10 cellular contexts compared by ENCODE assay signal in genomic region chr1:121586369-121587229, GRCh38.
DNase-seq lines count a peak whose midpoint lies in the region; ATAC-seq and TF ChIP-seq lines count a peak whose summit lies in the region.
"Had no signal": no experiment of that assay in that cellular context is flagged by ENCODE, and none has a peak within 500 bp of the region (broad histone marks: within the 10 kb centered on the region; RNA-seq: fewer than 3 reads in every experiment).

No MANE protein-coding gene starts in this region.

- no peaks in the 10 kb centered on the region for H3K9me2 ChIP-seq in Loucy (replicated peaks; ENCODE audit: low read depth, low read length)

- H3F3A ChIP-seq in Loucy (ENCODE audit: low read depth), result no peaks in the 10 kb centered on the region
- no peaks in the 10 kb centered on the region for H3F3A ChIP-seq in neural progenitor cell (ENCODE audit: low read depth)

- H3K27ac ChIP-seq in endodermal cell (ENCODE audit: low read depth, low read length), result no peak overlapping the region
- peak overlapping the region; percentile 21 for H3K27ac ChIP-seq in neural progenitor cell
- no peak overlapping the region for H3K27ac ChIP-seq in left ventricle myocardium inferior (replicated peaks)
- H3K27ac ChIP-seq: psoas muscle had no signal

- DNase-seq in EL (peak; percentile 31), endodermal cell (peak; percentile 80), neural progenitor cell (ENCODE audit: low spot score) (peak; percentile 27), left ventricle myocardium inferior (no peak)
- DNase-seq in activated T-cell treated with anti-CD3 and anti-CD28 coated beads, Interleukin-2, amount 50 U/mL, for 72 hours, result no peak
- DNase-seq: GDM1, NCI-H510A, psoas muscle had no signal

- peak overlapping the region; percentile 5 for H3K4me2 ChIP-seq in Loucy (ENCODE audit: low read depth, low read length, poor library complexity, severe bottlenecking)
- no peak overlapping the region for H3K4me2 ChIP-seq in neural progenitor cell

- H4K20me1 ChIP-seq in Loucy (ENCODE audit: insufficient read depth, low read length, poor library complexity, severe bottlenecking), result no peaks in the 10 kb centered on the region
- no peaks in the 10 kb centered on the region for H4K20me1 ChIP-seq in neural progenitor cell (ENCODE audit: low read depth)

- 74 to 76% methylated on average over 12 to 15 of the region's 15 CpGs for WGBS in endodermal cell (ENCODE audit: insufficient coverage in 1 of 2, insufficient read length in 1 of 2), 2 experiments

- H3K79me2 ChIP-seq in Loucy (ENCODE audit: insufficient read depth, low read length) (no peaks in the 10 kb centered on the region), neural progenitor cell (ENCODE audit: low read depth) (no peaks in the 10 kb centered on the region)

- ATAC-seq in HG03571 (IDR thresholded peaks at IDR 0.05; ENCODE audit: unreplicated experiment), result no peak
- no peak for ATAC-seq in activated T-cell treated with anti-CD3 and anti-CD28 coated beads, Interleukin-2, amount 50 U/mL, for 72 hours (replicated peaks in 1 of 2)
- ATAC-seq: psoas muscle had no signal

- H3K4me3 ChIP-seq in Loucy (ENCODE audit: low read length, poor library complexity, severe bottlenecking) (no peak overlapping the region), endodermal cell (ENCODE audit: low read length) (peak overlapping the region; percentile 57), neural progenitor cell (no peak overlapping the region), left ventricle myocardium inferior (no peak overlapping the region)
- H3K4me3 ChIP-seq: psoas muscle had no signal

- H3K27ac Mint-ChIP-seq in endodermal cell, result peak overlapping the region; percentile 87
- H3K27ac Mint-ChIP-seq in neural progenitor cell, result no peak overlapping the region
- no peak overlapping the region for H3K27ac Mint-ChIP-seq in activated T-cell treated with anti-CD3 and anti-CD28 coated beads, Interleukin-2, amount 50 U/mL, for 72 hours

- H3K27me3 ChIP-seq in Loucy (ENCODE audit: insufficient read depth, low read length, poor library complexity, severe bottlenecking) (no peaks in the 10 kb centered on the region), endodermal cell (ENCODE audit: control insufficient read depth, insufficient read depth, low read length, poor library complexity, severe bottlenecking) (no peaks in the 10 kb centered on the region), neural progenitor cell (no peaks in the 10 kb centered on the region), left ventricle myocardium inferior (ENCODE audit: low read depth) (peaks cover 17% of the 10 kb centered on the region)

- intact Hi-C loops in left ventricle myocardium inferior (cut with micrococcal nuclease), result no loop called here

- H3K27me3 Mint-ChIP-seq in endodermal cell (ENCODE audit: insufficient read depth) (no peaks in the 10 kb centered on the region), neural progenitor cell (ENCODE audit: insufficient read depth, low read depth) (peaks cover 8% of the 10 kb centered on the region)
- H3K27me3 Mint-ChIP-seq in activated T-cell treated with anti-CD3 and anti-CD28 coated beads, Interleukin-2, amount 50 U/mL, for 72 hours (ENCODE audit: low read depth), result no peaks in the 10 kb centered on the region

- peaks cover 38% of the 10 kb centered on the region for H3K36me3 Mint-ChIP-seq in endodermal cell (ENCODE audit: low read depth)
- no peaks in the 10 kb centered on the region for H3K36me3 Mint-ChIP-seq in neural progenitor cell
- H3K36me3 Mint-ChIP-seq in activated T-cell treated with anti-CD3 and anti-CD28 coated beads, Interleukin-2, amount 50 U/mL, for 72 hours (ENCODE audit: insufficient read depth in 2 of 2), result peaks cover 14 to 16% of the 10 kb centered on the region in 2 donors

- H3K36me3 ChIP-seq in Loucy (ENCODE audit: insufficient read depth, low read length) (no peaks in the 10 kb centered on the region), endodermal cell (ENCODE audit: control insufficient read depth, insufficient read depth, low read length) (no peaks in the 10 kb centered on the region), neural progenitor cell (no peaks in the 10 kb centered on the region), left ventricle myocardium inferior (no peaks in the 10 kb centered on the region)

- TF ChIP-seq CTCF in Loucy (conservative IDR thresholded peaks at IDR 0.05; ENCODE audit: low read length) (no peak), endodermal cell (conservative IDR thresholded peaks at IDR 0.05) (no peak), neural progenitor cell (IDR thresholded peaks at IDR 0.05) (no peak), left ventricle myocardium inferior (IDR thresholded peaks at IDR 0.05; ENCODE audit: borderline replicate concordance) (no peak)

- H3K4me3 Mint-ChIP-seq in endodermal cell, result no peak overlapping the region
- no peak overlapping the region for H3K4me3 Mint-ChIP-seq in neural progenitor cell
- H3K4me3 Mint-ChIP-seq in activated T-cell treated with anti-CD3 and anti-CD28 coated beads, Interleukin-2, amount 50 U/mL, for 72 hours, result no peak overlapping the region

- H2AFZ ChIP-seq in Loucy (ENCODE audit: low read length) (peak overlapping the region; percentile 78), neural progenitor cell (replicated peaks) (peak overlapping the region; percentile 93)

- H3K4me1 Mint-ChIP-seq in endodermal cell (peaks cover 10% of the 10 kb centered on the region), neural progenitor cell (peaks cover 2% of the 10 kb centered on the region)
- no peaks in the 10 kb centered on the region for H3K4me1 Mint-ChIP-seq in activated T-cell treated with anti-CD3 and anti-CD28 coated beads, Interleukin-2, amount 50 U/mL, for 72 hours (ENCODE audit: low read depth)

- H3K9me3 Mint-ChIP-seq in endodermal cell, result peaks cover 50% of the 10 kb centered on the region
- peaks cover 12% of the 10 kb centered on the region for H3K9me3 Mint-ChIP-seq in neural progenitor cell
- H3K9me3 Mint-ChIP-seq in activated T-cell treated with anti-CD3 and anti-CD28 coated beads, Interleukin-2, amount 50 U/mL, for 72 hours, result peaks cover 14 to 17% of the 10 kb centered on the region in 2 donors

- H3K4me1 ChIP-seq in Loucy (ENCODE audit: insufficient read depth, low read length, poor library complexity, severe bottlenecking) (peaks cover 29% of the 10 kb centered on the region), endodermal cell (ENCODE audit: control insufficient read depth, insufficient read depth, low read length) (peaks cover 6% of the 10 kb centered on the region), neural progenitor cell (peaks cover 9% of the 10 kb centered on the region), left ventricle myocardium inferior (no peaks in the 10 kb centered on the region)
- H3K4me1 ChIP-seq: psoas muscle had no signal

- no peaks in the 10 kb centered on the region for H3K9me3 ChIP-seq in Loucy (ENCODE audit: insufficient read depth, low read depth, low read length)
- peaks cover 24% of the 10 kb centered on the region for H3K9me3 ChIP-seq in endodermal cell (ENCODE audit: control insufficient read depth, low read length)
- no peaks in the 10 kb centered on the region for H3K9me3 ChIP-seq in neural progenitor cell (ENCODE audit: low read depth)
- peaks cover 20% of the 10 kb centered on the region for H3K9me3 ChIP-seq in left ventricle myocardium inferior (replicated peaks)

- H3K9ac ChIP-seq in Loucy (ENCODE audit: low read depth, low read length, poor library complexity, severe bottlenecking) (no peak overlapping the region), endodermal cell (ENCODE audit: extremely low read depth, low read length, poor library complexity, severe bottlenecking) (no peak overlapping the region), neural progenitor cell (no peak overlapping the region)

Comparison
In these comparisons a context has a peak if more than half of its experiments do, and no peak if none do; other contexts are left out.
1. DNase-seq: peak in EL (single experiment), endodermal cell (single experiment) and neural progenitor cell (single experiment); none in activated T-cell treated with anti-CD3 and anti-CD28 coated beads, Interleukin-2, amount 50 U/mL, for 72 hours (0 of 2) and left ventricle myocardium inferior (single experiment).